In genomic region chr12:66636771-66637170, GRCh38 we compare ENCODE assay signal across 22 cellular contexts. TPM values are rescaled to one million over a fixed set of nuclear protein-coding genes. Genes with fewer than 3 reads are reported as not detected.
DNase-seq lines count a peak whose midpoint lies in the region; ATAC-seq and TF ChIP-seq lines count a peak whose summit lies in the region.
"Had no signal": no experiment of that assay in that cellular context is flagged by ENCODE, and none has a peak within 500 bp of the region (broad histone marks: within the 10 kb centered on the region; RNA-seq: fewer than 3 reads in every experiment).

No MANE protein-coding gene starts in this region.

- TF ChIP-seq CTCF in upper lobe of right lung (IDR thresholded peaks at IDR 0.05) (no peak), vagina (IDR thresholded peaks at IDR 0.05) (no peak)

- H3K27ac ChIP-seq in upper lobe of right lung (no peak overlapping the region), vagina (no peak overlapping the region)
- H3K27ac ChIP-seq: 22Rv1, C4-2B, cardiac muscle cell, Peyer's patch, spleen had no signal

- intact Hi-C loops in upper lobe of right lung (cut with DNase I) (no loop called here), vagina (cut with DNase I) (loop anchor here (2.0 kb wide), 1 partner anchor 42 kb away; no protein-coding TSS in a partner anchor)

- no peaks in the 10 kb centered on the region for H3K36me3 Mint-ChIP-seq in activated T-cell treated with anti-CD3 and anti-CD28 coated beads, Interleukin-2, amount 50 U/mL, for 4 hours (ENCODE audit: insufficient read depth)
- H3K36me3 Mint-ChIP-seq: activated naive CD8-positive, alpha-beta T cell treated with anti-CD3 and anti-CD28 coated beads, Interleukin-2, amount 10 ng/mL, durations not matched to agents 7 days and 5 days had no signal

- no peaks in the 10 kb centered on the region for H3K9me3 Mint-ChIP-seq in activated T-cell treated with anti-CD3 and anti-CD28 coated beads, Interleukin-2, amount 50 U/mL, for 4 hours
- H3K9me3 Mint-ChIP-seq: activated naive CD8-positive, alpha-beta T cell treated with anti-CD3 and anti-CD28 coated beads, Interleukin-2, amount 10 ng/mL, durations not matched to agents 7 days and 5 days; activated T-cell treated with anti-CD3 and anti-CD28 coated beads, Interleukin-2, amount 50 U/mL, for 72 hours had no signal

- DNase-seq in DMS53 (lab: John Stamatoyannopoulos, UW) (peak; percentile 28), DMS53 treated with DMSO at 0.1 percent for 48 hours (lab: John Stamatoyannopoulos, UW; ENCODE audit: unreplicated experiment) (no peak), hypothalamus (lab: John Stamatoyannopoulos, UW) (peak in 42 of 51 donors; percentile 1 to 84 (median 48)), nucleus accumbens (lab: John Stamatoyannopoulos, UW) (peak in 52 of 56 donors; percentile 6 to 86 (median 62)), upper lobe of right lung (no peak), NOMO-1 treated with DMSO at 0.1 percent for 48 hours (lab: John Stamatoyannopoulos, UW; ENCODE audit: unreplicated experiment) (no peak), vagina (ENCODE audit: extremely low spot score in 2 of 2) (no peak)
- no peak for DNase-seq in activated T-cell treated with anti-CD3 and anti-CD28 coated beads, Interleukin-2, amount 50 U/mL, for 4 hours
- DNase-seq: activated CD4-positive, alpha-beta T cell treated with anti-CD3 and anti-CD28 coated beads, Interleukin-2, amount 50 U/mL, for 48 hours; activated naive CD8-positive, alpha-beta T cell treated with anti-CD3 and anti-CD28 coated beads, Interleukin-2, amount 10 ng/mL, durations not matched to agents 7 days and 5 days; activated T-cell treated with anti-CD3 and anti-CD28 coated beads, Interleukin-2, amount 50 U/mL, for 72 hours; DND-41; effector memory CD4-positive, alpha-beta T cell; mesendoderm; NCI-H2107; NCI-H748 treated with DMSO at 0.1 percent for 48 hours; Peyer's patch; spleen; trophoblast cell had no signal

- H3K9me3 ChIP-seq in upper lobe of right lung, result no peaks in the 10 kb centered on the region
- H3K9me3 ChIP-seq in vagina, result no peaks in the 10 kb centered on the region
- H3K9me3 ChIP-seq: Peyer's patch, spleen had no signal

- no peak overlapping the region for H3K4me3 Mint-ChIP-seq in activated T-cell treated with anti-CD3 and anti-CD28 coated beads, Interleukin-2, amount 50 U/mL, for 4 hours
- H3K4me3 Mint-ChIP-seq: activated naive CD8-positive, alpha-beta T cell treated with anti-CD3 and anti-CD28 coated beads, Interleukin-2, amount 10 ng/mL, durations not matched to agents 7 days and 5 days; activated T-cell treated with anti-CD3 and anti-CD28 coated beads, Interleukin-2, amount 50 U/mL, for 72 hours had no signal

- H3K4me1 Mint-ChIP-seq in activated T-cell treated with anti-CD3 and anti-CD28 coated beads, Interleukin-2, amount 50 U/mL, for 4 hours (ENCODE audit: low read depth), result no peaks in the 10 kb centered on the region
- H3K4me1 Mint-ChIP-seq: activated naive CD8-positive, alpha-beta T cell treated with anti-CD3 and anti-CD28 coated beads, Interleukin-2, amount 10 ng/mL, durations not matched to agents 7 days and 5 days had no signal

- peak; percentile 76 for ATAC-seq in upper lobe of right lung
- ATAC-seq in activated T-cell treated with anti-CD3 and anti-CD28 coated beads, Interleukin-2, amount 50 U/mL, for 4 hours, result no peak
- ATAC-seq: activated T-cell treated with anti-CD3 and anti-CD28 coated beads, Interleukin-2, amount 50 U/mL, for 72 hours had no signal

- H3K36me3 ChIP-seq in upper lobe of right lung, result no peaks in the 10 kb centered on the region
- H3K36me3 ChIP-seq in vagina, result no peaks in the 10 kb centered on the region
- H3K36me3 ChIP-seq: cardiac muscle cell, Peyer's patch, spleen had no signal

- H3K4me3 ChIP-seq in upper lobe of right lung (no peak overlapping the region), vagina (no peak overlapping the region)
- H3K4me3 ChIP-seq: cardiac muscle cell, Peyer's patch, spleen had no signal

- peaks cover 9% of the 10 kb centered on the region for H3K27me3 Mint-ChIP-seq in activated T-cell treated with anti-CD3 and anti-CD28 coated beads, Interleukin-2, amount 50 U/mL, for 4 hours (ENCODE audit: low read depth)

- no peaks in the 10 kb centered on the region for H3K27me3 ChIP-seq in upper lobe of right lung
- H3K27me3 ChIP-seq in vagina, result no peaks in the 10 kb centered on the region
- H3K27me3 ChIP-seq: cardiac muscle cell, Peyer's patch, spleen had no signal

- H3K4me1 ChIP-seq in upper lobe of right lung (no peaks in the 10 kb centered on the region), vagina (no peaks in the 10 kb centered on the region)
- H3K4me1 ChIP-seq: Peyer's patch, spleen had no signal

- no peak for TF ChIP-seq POLR2A in vagina (IDR thresholded peaks at IDR 0.05)

RNA-seq across cellular contexts. Expression of gene GRIP1, which starts 42.1 kb away (rescaled TPM):
- total RNA-seq in upper lobe of right lung, result 5.2 TPM
- 1 to 10 TPM; 1.6 to 8.0 (median 4.4) TPM for total RNA-seq in activated T-cell treated with anti-CD3 and anti-CD28 coated beads, Interleukin-2, amount 50 U/mL, for 4 hours
- 4.2 TPM for total RNA-seq in vagina

Comparison
In these comparisons a context has a peak if more than half of its experiments do, and no peak if none do; other contexts are left out.
1. DNase-seq: peak in DMS53 (single experiment), hypothalamus (42 of 51) and nucleus accumbens (52 of 56); none in DMS53 treated with DMSO at 0.1 percent for 48 hours (single experiment), upper lobe of right lung (single experiment), activated T-cell treated with anti-CD3 and anti-CD28 coated beads, Interleukin-2, amount 50 U/mL, for 4 hours (single experiment), NOMO-1 treated with DMSO at 0.1 percent for 48 hours (single experiment) and vagina (0 of 2).